ENCODE assay signal across 12 cellular contexts in the genomic region with DNA sequence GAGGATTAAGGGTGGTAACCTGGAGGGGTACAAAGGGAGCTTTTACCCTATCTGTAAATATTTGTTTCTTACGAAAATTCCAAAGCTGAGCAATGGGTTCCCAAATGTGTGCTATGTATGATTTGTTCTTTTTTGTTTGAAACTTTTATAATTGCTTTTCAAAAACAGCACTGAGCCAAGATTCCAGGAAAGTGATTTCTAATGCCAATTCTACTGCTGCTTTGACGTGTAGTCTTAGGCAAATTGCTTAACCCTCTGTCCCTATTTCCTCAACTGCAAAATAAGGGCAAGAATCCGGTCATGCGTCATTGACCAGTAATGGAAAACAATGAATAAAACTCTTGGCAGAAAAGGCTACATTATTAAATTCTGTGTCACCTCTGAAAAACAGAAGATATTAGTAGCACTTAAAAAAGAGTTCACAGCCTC.
DNase-seq lines count a peak whose midpoint lies in the region; ATAC-seq and TF ChIP-seq lines count a peak whose summit lies in the region.
"Had no signal": no experiment of that assay in that cellular context is flagged by ENCODE, and none has a peak within 500 bp of the region (broad histone marks: within the 10 kb centered on the region; RNA-seq: fewer than 3 reads in every experiment).

No MANE protein-coding gene starts in this region.

- H3K9me3 Mint-ChIP-seq in Caco-2 (ENCODE audit: unreplicated experiment) (no peaks in the 10 kb centered on the region), progenitor cell of endocrine pancreas (ENCODE audit: low read depth) (no peaks in the 10 kb centered on the region)
- H3K9me3 Mint-ChIP-seq: activated CD8-positive, alpha-beta T cell treated with anti-CD3 and anti-CD28 coated beads for 36 hours; dendritic cell treated with granulocyte-macrophage colony-stimulating factor and Interleukin-4, amounts not matched to agents 40 ng/mL and 50 ng/mL, for 4 days; mesothelial cell of epicardium had no signal

- H3K27ac Mint-ChIP-seq in Caco-2 (ENCODE audit: unreplicated experiment) (no peak overlapping the region), progenitor cell of endocrine pancreas (no peak overlapping the region)
- H3K27ac Mint-ChIP-seq: activated CD8-positive, alpha-beta T cell treated with anti-CD3 and anti-CD28 coated beads for 36 hours; dendritic cell treated with granulocyte-macrophage colony-stimulating factor and Interleukin-4, amounts not matched to agents 40 ng/mL and 50 ng/mL, for 4 days; mesothelial cell of epicardium had no signal

- H3K36me3 Mint-ChIP-seq in Caco-2 (ENCODE audit: insufficient read depth, unreplicated experiment), result no peaks in the 10 kb centered on the region
- H3K36me3 Mint-ChIP-seq in progenitor cell of endocrine pancreas (ENCODE audit: insufficient read depth), result no peaks in the 10 kb centered on the region

- no peaks in the 10 kb centered on the region for H3K4me1 Mint-ChIP-seq in Caco-2 (ENCODE audit: low read depth, unreplicated experiment)
- H3K4me1 Mint-ChIP-seq in progenitor cell of endocrine pancreas (ENCODE audit: low read depth), result no peaks in the 10 kb centered on the region

- H3K27me3 ChIP-seq in ascending aorta (no peaks in the 10 kb centered on the region), Caco-2 (replicated peaks; ENCODE audit: control insufficient read depth, insufficient read depth, low read length) (no peaks in the 10 kb centered on the region)

- H3K4me3 Mint-ChIP-seq in Caco-2 (ENCODE audit: unreplicated experiment), result no peak overlapping the region
- no peak overlapping the region for H3K4me3 Mint-ChIP-seq in progenitor cell of endocrine pancreas (ENCODE audit: low read depth)
- H3K4me3 Mint-ChIP-seq: activated CD8-positive, alpha-beta T cell treated with anti-CD3 and anti-CD28 coated beads for 36 hours; dendritic cell treated with granulocyte-macrophage colony-stimulating factor and Interleukin-4, amounts not matched to agents 40 ng/mL and 50 ng/mL, for 4 days; mesothelial cell of epicardium had no signal

- POLR2A ChIA-PET in Caco-2 (lab: Charles Lee), result no interaction called here

- DNase-seq in GM04504 (ENCODE audit: low read depth) (peak; percentile 98), ascending aorta (ENCODE audit: low spot score in 2 of 2) (peak in 1 of 2 donors; percentile 71), Right ventricle myocardium superior (no peak), skeletal muscle cell (ENCODE audit: low read depth) (peak; percentile 97), Caco-2 (no peak), progenitor cell of endocrine pancreas (ENCODE audit: low spot score, unreplicated experiment) (no peak), NCI-H146 (lab: John Stamatoyannopoulos, UW) (no peak)
- DNase-seq: activated CD8-positive, alpha-beta T cell treated with anti-CD3 and anti-CD28 coated beads for 36 hours; DMS79 had no signal

- BruUV-seq in Caco-2 (replicated peaks; lab: Mats Ljungman, UMichigan), result no TSS peak

- H3K27me3 Mint-ChIP-seq in Caco-2 (ENCODE audit: insufficient read depth, unreplicated experiment), result no peaks in the 10 kb centered on the region
- H3K27me3 Mint-ChIP-seq in progenitor cell of endocrine pancreas, result no peaks in the 10 kb centered on the region
- H3K27me3 Mint-ChIP-seq: activated CD8-positive, alpha-beta T cell treated with anti-CD3 and anti-CD28 coated beads for 36 hours; dendritic cell treated with granulocyte-macrophage colony-stimulating factor and Interleukin-4, amounts not matched to agents 40 ng/mL and 50 ng/mL, for 4 days had no signal

- CTCF ChIA-PET in Caco-2 (lab: Charles Lee), result no interaction called here

- H3K27ac ChIP-seq in ascending aorta, result peak overlapping the region; percentile 89 to 94

- H3K36me3 ChIP-seq in ascending aorta (no peaks in the 10 kb centered on the region), Caco-2 (ENCODE audit: control insufficient read depth, insufficient read depth, low read length) (no peaks in the 10 kb centered on the region)

- no peak overlapping the region for H3K4me3 ChIP-seq in ascending aorta
- H3K4me3 ChIP-seq in skeletal muscle cell (ENCODE audit: low read depth, low read length), result no peak overlapping the region
- no peak overlapping the region for H3K4me3 ChIP-seq in Caco-2 (ENCODE audit: low read depth, low read length)

- H3K4me1 ChIP-seq in ascending aorta (peaks cover 0 to 8% of the 10 kb centered on the region in 2 donors), Caco-2 (no peaks in the 10 kb centered on the region)

- TF ChIP-seq CTCF in ascending aorta (IDR thresholded peaks at IDR 0.05) (no peak), Caco-2 (IDR thresholded peaks at IDR 0.05; ENCODE audit: insufficient read depth in 1 of 2, low read depth in 1 of 2, low read length in 1 of 2, severe bottlenecking in 1 of 2, unreplicated experiment in 1 of 2) (no peak), progenitor cell of endocrine pancreas (IDR thresholded peaks at IDR 0.05; ENCODE audit: unreplicated experiment) (no peak)

- H3K9me3 ChIP-seq in ascending aorta, result no peaks in the 10 kb centered on the region
- H3K9me3 ChIP-seq in Caco-2, result no peaks in the 10 kb centered on the region

- intact Hi-C loops in ascending aorta (cut with DNase I) (loop anchor here (5.0 to 10.0 kb wide), 9 partner anchors 176 to 1336 kb away; partner anchors contain the start of genes IL15, TBC1D9, USP38 and ZNF330), Right ventricle myocardium superior (cut with DNase I) (no loop called here), Caco-2 (cut with micrococcal nuclease; ENCODE audit: unreplicated experiment) (no loop called here)

- ATAC-seq in Right ventricle myocardium superior (ENCODE audit: poor library complexity) (peak; percentile 80), HG02973 (IDR thresholded peaks at IDR 0.05; ENCODE audit: unreplicated experiment) (no peak)
- ATAC-seq: activated CD8-positive, alpha-beta T cell treated with anti-CD3 and anti-CD28 coated beads for 36 hours had no signal

Comparison
In these comparisons a context has a peak if more than half of its experiments do, and no peak if none do; other contexts are left out.
1. DNase-seq: peak in GM04504 (single experiment) and skeletal muscle cell (single experiment); none in Right ventricle myocardium superior (single experiment), Caco-2 (0 of 2), progenitor cell of endocrine pancreas (single experiment) and NCI-H146 (single experiment).